In genomic region chr2:16224298-16225045, GRCh38 we compare ENCODE assay signal across 18 cellular contexts.
DNase-seq lines count a peak whose midpoint lies in the region; ATAC-seq and TF ChIP-seq lines count a peak whose summit lies in the region.
"Had no signal": no experiment of that assay in that cellular context is flagged by ENCODE, and none has a peak within 500 bp of the region (broad histone marks: within the 10 kb centered on the region; RNA-seq: fewer than 3 reads in every experiment).

No MANE protein-coding gene starts in this region.

- H3K4me3 ChIP-seq in Panc1 (ENCODE audit: low read depth in 2 of 2, low read length in 2 of 2): no peak overlapping the region
- H3K4me3 ChIP-seq in iPS-15b (ENCODE audit: low read depth, low read length): no peak overlapping the region
- H3K4me3 ChIP-seq in neural progenitor cell: no peak overlapping the region
- H3K4me3 ChIP-seq in aorta (ENCODE audit: low read length in 2 of 2): no peak overlapping the region
- H3K4me3 ChIP-seq: HAP-1 had no signal

- H3K27me3 Mint-ChIP-seq in neural progenitor cell (ENCODE audit: insufficient read depth, low read depth): peaks cover 18% of the 10 kb centered on the region
- H3K27me3 Mint-ChIP-seq: CD8-positive, alpha-beta memory T cell had no signal

- in situ Hi-C loops in Panc1 (cut with HindIII; ENCODE audit: low pct_unique_long_range_greater_than_20kb, low sequenced_read_pairs): no loop called here

- peaks cover 7% of the 10 kb centered on the region for H4K20me1 ChIP-seq in neural progenitor cell (ENCODE audit: low read depth)

- H3K27ac Mint-ChIP-seq in neural progenitor cell: peak overlapping the region; percentile 88
- H3K27ac Mint-ChIP-seq: CD8-positive, alpha-beta memory T cell had no signal

- H3K4me1 Mint-ChIP-seq in neural progenitor cell: peaks cover 67% of the 10 kb centered on the region
- H3K4me1 Mint-ChIP-seq: CD8-positive, alpha-beta memory T cell had no signal

- no peak for TF ChIP-seq CTCF in Panc1 (IDR thresholded peaks at IDR 0.05)
- TF ChIP-seq CTCF in neural progenitor cell (IDR thresholded peaks at IDR 0.05): no peak

- intact Hi-C loops in Panc1 (cut with micrococcal nuclease; ENCODE audit: unreplicated experiment) (no loop called here), left ventricle myocardium superior (cut with micrococcal nuclease) (no loop called here), aorta (cut with DNase I) (no loop called here)

- peaks cover 58% of the 10 kb centered on the region for H3F3A ChIP-seq in neural progenitor cell (ENCODE audit: low read depth)

- peaks cover 2% of the 10 kb centered on the region; the same call in 1 of the 2 replicates for H3K27me3 ChIP-seq in Panc1 (ENCODE audit: control insufficient read depth, insufficient read depth, low read length)
- no peaks in the 10 kb centered on the region for H3K27me3 ChIP-seq in iPS-15b (ENCODE audit: control insufficient read depth, insufficient read depth, low read length)
- H3K27me3 ChIP-seq in neural progenitor cell: no peaks in the 10 kb centered on the region
- H3K27me3 ChIP-seq in aorta (ENCODE audit: control insufficient read depth in 1 of 2, insufficient read depth in 2 of 2, low read length in 1 of 2): no peaks in the 10 kb centered on the region

- peak overlapping the region; percentile 3 for H3K9ac ChIP-seq in iPS-15b (ENCODE audit: low read depth, low read length)
- H3K9ac ChIP-seq in neural progenitor cell: no peak overlapping the region

- ATAC-seq in Panc1: peak; percentile 34; the same call in 1 of the 2 replicates
- ATAC-seq in left ventricle myocardium superior: no peak
- no peak for ATAC-seq in aorta (ENCODE audit: low FRiP score)

- POLR2A ChIA-PET in Panc1 (lab: Charles Lee): no interaction called here

- 67 to 71% methylated on average over 14 of the region's 14 CpGs for WGBS in aorta, 2 donors

- DNase-seq in D341Med (ENCODE audit: low spot score) (peak; percentile 46), Panc1 (ENCODE audit: low read depth, low spot score) (no peak), neural progenitor cell (ENCODE audit: low spot score) (peak; percentile 21), SIG-M5 treated with dmso at 0.1 percent for 504 hours (lab: John Stamatoyannopoulos, UW; ENCODE audit: unreplicated experiment) (no peak), left ventricle myocardium superior (no peak), dedifferentiated amniotic fluid mesenchymal stem cell (ENCODE audit: extremely low spot score) (no peak), aorta (no peak)
- DNase-seq: CD8-positive, alpha-beta memory T cell; DMS79 treated with DMSO at 0.1 percent for 48 hours; KBM-7; NCI-H1105; NCI-H1694; NCI-H2081 treated with DMSO at 0.1 percent for 48 hours; NCI-H774; SIG-M5 had no signal

- no peak overlapping the region for H2AFZ ChIP-seq in neural progenitor cell (replicated peaks)

- BruUV-seq in Panc1 (replicated peaks; lab: Mats Ljungman, UMichigan): no TSS peak

- no peak overlapping the region for H3K27ac ChIP-seq in Panc1 (ENCODE audit: low read length)
- H3K27ac ChIP-seq in neural progenitor cell: no peak overlapping the region
- no peak overlapping the region for H3K27ac ChIP-seq in aorta (ENCODE audit: low read depth in 1 of 2, low read length in 2 of 2)
- H3K27ac ChIP-seq: RWPE1 had no signal

- H3K9me3 ChIP-seq in Panc1 (ENCODE audit: control insufficient read depth, insufficient read depth, low read depth, low read length) (no peaks in the 10 kb centered on the region), iPS-15b (ENCODE audit: control insufficient read depth, insufficient read depth, low read length) (no peaks in the 10 kb centered on the region), neural progenitor cell (ENCODE audit: low read depth) (no peaks in the 10 kb centered on the region), aorta (ENCODE audit: control insufficient read depth, low read length) (no peaks in the 10 kb centered on the region)
- H3K9me3 ChIP-seq: HAP-1 had no signal

- H3K4me1 ChIP-seq in Panc1 (ENCODE audit: control insufficient read depth, insufficient read depth, low read length) (no peaks in the 10 kb centered on the region), iPS-15b (ENCODE audit: control insufficient read depth, insufficient read depth, low read length) (peaks cover 3% of the 10 kb centered on the region), neural progenitor cell (peaks cover 50% of the 10 kb centered on the region), aorta (ENCODE audit: control insufficient read depth in 1 of 2, insufficient read depth in 2 of 2, low read length in 2 of 2) (no peaks in the 10 kb centered on the region)

- CTCF ChIA-PET in Panc1 (lab: Charles Lee): no interaction called here

- H3K4me3 Mint-ChIP-seq in neural progenitor cell: peak overlapping the region; percentile 55
- H3K4me3 Mint-ChIP-seq: CD8-positive, alpha-beta memory T cell had no signal

- no peaks in the 10 kb centered on the region for H3K79me2 ChIP-seq in neural progenitor cell (ENCODE audit: low read depth)

- peaks cover 8% of the 10 kb centered on the region for H3K9me3 Mint-ChIP-seq in neural progenitor cell

- H3K36me3 Mint-ChIP-seq in neural progenitor cell: peaks cover 6% of the 10 kb centered on the region
- H3K36me3 Mint-ChIP-seq: CD8-positive, alpha-beta memory T cell had no signal

- H3K4me2 ChIP-seq in neural progenitor cell: peak overlapping the region; percentile 64

- H3K36me3 ChIP-seq in Panc1 (ENCODE audit: control insufficient read depth, insufficient read depth, low read length) (no peaks in the 10 kb centered on the region), iPS-15b (ENCODE audit: control insufficient read depth, insufficient read depth, low read length) (no peaks in the 10 kb centered on the region), neural progenitor cell (no peaks in the 10 kb centered on the region), aorta (ENCODE audit: control insufficient read depth in 1 of 2, insufficient read depth in 2 of 2, low read length in 1 of 2) (no peaks in the 10 kb centered on the region)
- H3K36me3 ChIP-seq: HAP-1 had no signal

Comparison
In these comparisons a context has a peak if more than half of its experiments do, and no peak if none do; other contexts are left out.
1. DNase-seq: peak in D341Med (single experiment) and neural progenitor cell (single experiment); none in Panc1 (single experiment), SIG-M5 treated with dmso at 0.1 percent for 504 hours (single experiment), left ventricle myocardium superior (single experiment), dedifferentiated amniotic fluid mesenchymal stem cell (single experiment) and aorta (0 of 2).